1 cellular context compared by ENCODE assay signal in genomic region chr22:18063715-18064114, GRCh38. TPM values are rescaled to one million over a fixed set of nuclear protein-coding genes. Genes with fewer than 3 reads are reported as not detected.
"Had no signal": no experiment of that assay in that cellular context is flagged by ENCODE, and none has a peak within 500 bp of the region (broad histone marks: within the 10 kb centered on the region; RNA-seq: fewer than 3 reads in every experiment).

No MANE protein-coding gene starts in this region.

RNA-seq across cellular contexts. Expression of gene TUBA8, which starts 46.9 kb away (rescaled TPM):
- total RNA-seq: epithelial cell of proximal tubule had no signal
